Comparison of ENCODE assay signal across 8 cellular contexts in the genomic region with DNA sequence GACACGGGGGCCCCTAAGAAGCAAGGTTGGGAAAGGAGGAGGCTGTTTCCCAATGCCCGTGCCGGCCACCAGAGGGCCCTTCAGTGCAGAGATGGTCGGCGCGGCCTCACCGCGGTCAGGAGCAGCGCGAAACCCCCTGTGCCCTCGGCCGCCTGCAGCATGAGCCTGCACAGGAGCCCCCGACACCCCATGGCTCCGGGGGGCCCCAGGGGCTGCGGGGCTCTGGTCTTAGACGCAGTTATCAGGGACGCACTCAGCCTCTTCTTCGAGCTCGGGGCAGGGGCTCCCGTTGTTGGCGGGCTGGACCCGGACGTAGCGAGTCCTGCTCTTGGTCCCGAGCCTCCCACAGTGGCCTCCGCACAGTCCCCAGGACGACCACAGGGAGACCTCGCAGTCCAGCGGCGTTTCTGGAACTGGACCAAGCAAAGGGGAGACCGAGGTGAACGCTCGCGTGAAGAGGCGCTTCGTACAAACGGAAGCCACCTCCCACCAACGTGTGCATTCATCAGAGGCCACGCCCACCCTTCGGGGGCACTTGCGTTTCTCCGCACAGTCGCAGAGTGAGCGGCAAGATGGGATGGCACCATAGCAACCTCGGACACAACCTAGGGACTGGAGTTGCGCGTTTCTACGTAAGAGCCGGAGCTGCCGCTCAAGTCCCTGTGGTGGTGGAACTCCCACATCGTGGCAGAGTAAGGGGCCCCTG. TPM values are rescaled to one million over a fixed set of nuclear protein-coding genes. Genes with fewer than 3 reads are reported as not detected.
DNase-seq lines count a peak whose midpoint lies in the region; FAIRE-seq and TF ChIP-seq lines count a peak whose summit lies in the region.

No MANE protein-coding gene starts in this region.

- no peaks in the 10 kb centered on the region for H4K20me1 ChIP-seq in Loucy (ENCODE audit: insufficient read depth, low read length, poor library complexity, severe bottlenecking)

- H3K4me1 ChIP-seq in ES-I3 (ENCODE audit: insufficient read depth, low read length) (no peaks in the 10 kb centered on the region), Loucy (ENCODE audit: insufficient read depth, low read length, poor library complexity, severe bottlenecking) (peaks cover 10% of the 10 kb centered on the region), SJCRH30 (peaks cover 7% of the 10 kb centered on the region; the same call in 1 of the 2 replicates), ovary (ENCODE audit: insufficient read depth) (peaks cover 6% of the 10 kb centered on the region), thyroid gland (peaks cover 19 to 29% of the 10 kb centered on the region in 2 donors)

- TF ChIP-seq EP300 in ovary (IDR thresholded peaks at IDR 0.05): no peak

- no peaks in the 10 kb centered on the region for H3K9me2 ChIP-seq in Loucy (replicated peaks; ENCODE audit: low read depth, low read length)

- DNase-seq in H54 (ENCODE audit: insufficient read length, low spot score) (peak; percentile 70), SJCRH30 (peak; percentile 84 to 86), head of caudate nucleus (peak; percentile 58 to 92 (median 82)), ovary (peak; percentile 75 to 88 (median 82)), thyroid gland (peak; percentile 71 to 74)
- DNase-seq in activated naive CD4-positive, alpha-beta T cell treated with Interleukin-2 at 50 U/mL for 16 hours: peak; percentile 89

- WGBS in ovary, 3 donors: 7 to 10% (median 8%) methylated on average over 38 to 51 of the region's 51 CpGs
- WGBS in thyroid gland, 2 donors: 3 to 15% methylated on average over 12 to 19 of the region's 51 CpGs

- H3K27me3 ChIP-seq in Loucy (ENCODE audit: insufficient read depth, low read length, poor library complexity, severe bottlenecking) (no peaks in the 10 kb centered on the region), SJCRH30 (no peaks in the 10 kb centered on the region), ovary (no peaks in the 10 kb centered on the region), thyroid gland (peaks cover 15% of the 10 kb centered on the region)

- FAIRE-seq in H54 (lab: Jason Lieb, UNC): no peak

- peak overlapping the region; percentile 28; the same call in 1 of the 2 replicates for H3K27ac ChIP-seq in SJCRH30
- H3K27ac ChIP-seq in ovary: no peak overlapping the region
- no peak overlapping the region for H3K27ac ChIP-seq in thyroid gland

- TF ChIP-seq CTCF in Loucy (conservative IDR thresholded peaks at IDR 0.05; ENCODE audit: low read length): peak; percentile 77
- TF ChIP-seq CTCF in ovary (IDR thresholded peaks at IDR 0.05): peak; percentile 86 to 90 (median 89)
- TF ChIP-seq CTCF in thyroid gland (IDR thresholded peaks at IDR 0.05): peak; percentile 75 to 94 (median 85)

- peak overlapping the region; percentile 71 for H3K9ac ChIP-seq in ES-I3 (ENCODE audit: low read depth, low read length)
- H3K9ac ChIP-seq in Loucy (ENCODE audit: low read depth, low read length, poor library complexity, severe bottlenecking): peak overlapping the region; percentile 75

- peak overlapping the region; percentile 77 for H3K4me3 ChIP-seq in Loucy (ENCODE audit: low read length, poor library complexity, severe bottlenecking)
- H3K4me3 ChIP-seq in SJCRH30: peak overlapping the region; percentile 57
- H3K4me3 ChIP-seq in ovary: peak overlapping the region; percentile 47
- H3K4me3 ChIP-seq in thyroid gland (replicated peaks in 1 of 3): peak overlapping the region; percentile 34 to 54 (median 42)

- no peaks in the 10 kb centered on the region for H3K9me3 ChIP-seq in ES-I3 (ENCODE audit: control insufficient read depth, insufficient read depth, low read length)
- H3K9me3 ChIP-seq in Loucy (ENCODE audit: insufficient read depth, low read depth, low read length): no peaks in the 10 kb centered on the region
- H3K9me3 ChIP-seq in SJCRH30 (replicated peaks): no peaks in the 10 kb centered on the region
- no peaks in the 10 kb centered on the region for H3K9me3 ChIP-seq in ovary
- no peaks in the 10 kb centered on the region for H3K9me3 ChIP-seq in thyroid gland

- TF ChIP-seq POLR2A in H54 (IDR thresholded peaks at IDR 0.05; ENCODE audit: low read depth, low read length) (peak; percentile 27; the same call in 1 of the 2 replicates), ovary (IDR thresholded peaks at IDR 0.05) (no peak), thyroid gland (IDR thresholded peaks at IDR 0.05) (no peak)

- no peaks in the 10 kb centered on the region for H3K36me3 ChIP-seq in ES-I3 (ENCODE audit: insufficient read depth, low read length)
- peaks cover 5% of the 10 kb centered on the region; the same call in 1 of the 2 replicates for H3K36me3 ChIP-seq in Loucy (ENCODE audit: insufficient read depth, low read length)
- H3K36me3 ChIP-seq in SJCRH30: no peaks in the 10 kb centered on the region
- H3K36me3 ChIP-seq in ovary: no peaks in the 10 kb centered on the region
- H3K36me3 ChIP-seq in thyroid gland: no peaks in the 10 kb centered on the region

- H2AFZ ChIP-seq in Loucy (ENCODE audit: low read length): peak overlapping the region; percentile 92

- peak overlapping the region; percentile 88 for H3K4me2 ChIP-seq in Loucy (ENCODE audit: low read depth, low read length, poor library complexity, severe bottlenecking)

- H3K79me2 ChIP-seq in Loucy (ENCODE audit: insufficient read depth, low read length): no peaks in the 10 kb centered on the region

- no peaks in the 10 kb centered on the region for H3F3A ChIP-seq in Loucy (ENCODE audit: low read depth)

- intact Hi-C loops in head of caudate nucleus (cut with DNase I): loop anchor here (10.0 kb wide), 2 partner anchors 77 to 177 kb away; partner anchors contain the start of genes CTBP1 and UVSSA
- intact Hi-C loops in ovary (cut with DNase I): loop anchor here (5.0 to 10.0 kb wide), 5 partner anchors 40 to 187 kb away; partner anchors contain the start of gene CTBP1 (in 3 of the 4)
- intact Hi-C loops in thyroid gland (cut with DNase I): loop anchor here (10.0 kb wide), 1 partner anchor 187 kb away; no protein-coding TSS in a partner anchor

RNA-seq across cellular contexts. Expression of gene SPON2, which starts 5.0 kb away (rescaled TPM):
- 2.5 and 3.2 TPM in 2 replicates for total RNA-seq in SJCRH30 (2014; rRNA removed; shearing (Covaris generic))
- 100 to 1,000 TPM in 1 of 7 donors, 10 to 100 TPM in 6; 12.2 to 104 (median 55.3) TPM for total RNA-seq in ovary
- polyA plus RNA-seq in ovary: 10 to 100 TPM in 1 of 2 donors, 1 to 10 TPM in 1; 8.0 to 46.2 TPM
- total RNA-seq in thyroid gland: 10 to 100 TPM in 2 of 4 donors, 1 to 10 TPM in 2; 2.4 to 14.1 (median 6.6) TPM

RNA-seq across cellular contexts. Expression of gene RNF212, which starts 54.0 kb away (rescaled TPM):
- total RNA-seq in SJCRH30 (2014; rRNA removed; shearing (Covaris generic)): not detected in 2 replicates
- total RNA-seq in ovary (10 to 100 TPM in 6 of 7 donors, 1 to 10 TPM in 1; 6.2 to 31.0 (median 20.3) TPM), thyroid gland (10 to 100 TPM in 1 of 4 donors, 1 to 10 TPM in 3; 6.7 to 31.1 (median 8.6) TPM)
- polyA plus RNA-seq in ovary: 10 to 100 TPM in 1 of 2 donors, 1 to 10 TPM in 1; 6.8 to 11.5 TPM
